In the genomic region with DNA sequence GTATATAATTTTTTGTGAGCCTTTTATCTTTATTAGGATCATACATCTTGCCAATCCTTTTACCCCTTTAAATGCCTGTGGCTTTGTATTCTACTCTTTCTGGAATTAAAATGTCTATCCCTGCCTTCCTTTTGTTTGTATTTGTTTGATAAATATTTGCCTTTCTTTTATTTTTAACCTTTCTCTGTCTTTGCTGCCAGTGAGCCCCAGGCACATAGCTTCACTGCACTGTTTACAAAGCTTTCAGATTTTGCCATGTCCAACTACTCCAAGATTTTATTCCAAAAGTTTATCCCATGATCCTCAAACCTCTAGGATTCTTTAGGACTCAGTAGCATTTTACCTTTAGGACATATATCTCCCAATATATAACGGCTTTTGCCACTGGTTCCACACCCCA, we compare ENCODE assay signal across 5 cellular contexts.
"Had no signal": no experiment of that assay in that cellular context is flagged by ENCODE, and none has a peak within 500 bp of the region (broad histone marks: within the 10 kb centered on the region; RNA-seq: fewer than 3 reads in every experiment).

No MANE protein-coding gene starts in this region.

- H3K36me3 Mint-ChIP-seq: IgD-negative memory B cell had no signal

- H3K4me3 ChIP-seq: GM23338 had no signal

- H3K27ac Mint-ChIP-seq: GM23338, IgD-negative memory B cell had no signal

- H3K4me1 Mint-ChIP-seq: GM23338, H9, IgD-negative memory B cell had no signal

- H3K27me3 Mint-ChIP-seq: IgD-negative memory B cell had no signal

- ATAC-seq: GM23338 had no signal

- H3K9me3 Mint-ChIP-seq: GM23338, H9 had no signal

- DNase-seq: H9, HCEC 1CT, KBM-7 had no signal

- H3K4me3 Mint-ChIP-seq: GM23338, H9, IgD-negative memory B cell had no signal
